ENCODE assay signal across 1 cellular context in the genomic region with DNA sequence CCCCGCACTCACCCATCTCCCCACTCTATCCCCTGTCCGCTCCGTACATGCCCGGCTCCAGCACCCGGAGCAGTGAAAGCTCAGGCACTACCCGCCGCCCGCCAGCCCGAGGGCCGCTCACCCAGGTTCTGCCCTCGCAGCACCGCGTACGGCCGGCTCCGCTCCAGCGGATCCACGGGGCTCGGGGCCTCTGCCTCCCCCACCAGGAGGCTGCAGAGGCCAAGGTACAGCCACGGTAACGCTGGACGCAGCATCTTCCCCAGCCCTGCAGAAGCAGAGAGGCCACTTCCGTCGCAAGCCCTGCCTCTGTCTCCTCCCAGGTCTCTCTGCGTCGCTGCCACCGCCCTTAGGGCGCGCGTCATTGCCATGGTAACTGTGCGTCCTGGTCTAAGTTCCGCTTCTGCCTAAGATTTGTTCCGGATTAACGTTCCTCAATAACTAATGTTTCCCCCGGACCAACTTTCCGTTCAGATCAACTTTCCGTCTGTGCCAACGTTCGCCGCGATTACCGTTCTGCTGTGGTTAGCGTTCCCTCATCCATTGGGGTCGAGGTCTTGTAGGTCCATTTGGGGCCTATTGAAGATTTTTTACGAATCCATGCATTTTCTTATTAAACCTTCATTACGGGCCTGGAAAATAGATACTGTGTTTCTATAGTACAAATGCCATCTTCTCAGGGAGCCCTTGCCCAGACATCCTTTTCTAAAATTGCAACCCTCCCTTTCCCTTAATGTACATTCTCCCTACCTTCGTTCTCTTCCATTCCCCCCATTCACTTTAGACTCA.
TF ChIP-seq lines count a peak whose summit lies in the region.

A gene with protein sequence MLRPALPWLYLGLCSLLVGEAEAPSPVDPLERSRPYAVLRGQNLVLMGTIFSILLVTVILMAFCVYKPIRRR (minus strand): TSS at position 281 of the 786 bp plus-strand sequence. CDS start 27 bp downstream, at position 254.

TF ChIP-seq in GM12878, 131 proteins besides CTCF, POLR2A, EP300 and RAD21 (continued from another document and continues in another):
- TF ChIP-seq, protein P1, sequence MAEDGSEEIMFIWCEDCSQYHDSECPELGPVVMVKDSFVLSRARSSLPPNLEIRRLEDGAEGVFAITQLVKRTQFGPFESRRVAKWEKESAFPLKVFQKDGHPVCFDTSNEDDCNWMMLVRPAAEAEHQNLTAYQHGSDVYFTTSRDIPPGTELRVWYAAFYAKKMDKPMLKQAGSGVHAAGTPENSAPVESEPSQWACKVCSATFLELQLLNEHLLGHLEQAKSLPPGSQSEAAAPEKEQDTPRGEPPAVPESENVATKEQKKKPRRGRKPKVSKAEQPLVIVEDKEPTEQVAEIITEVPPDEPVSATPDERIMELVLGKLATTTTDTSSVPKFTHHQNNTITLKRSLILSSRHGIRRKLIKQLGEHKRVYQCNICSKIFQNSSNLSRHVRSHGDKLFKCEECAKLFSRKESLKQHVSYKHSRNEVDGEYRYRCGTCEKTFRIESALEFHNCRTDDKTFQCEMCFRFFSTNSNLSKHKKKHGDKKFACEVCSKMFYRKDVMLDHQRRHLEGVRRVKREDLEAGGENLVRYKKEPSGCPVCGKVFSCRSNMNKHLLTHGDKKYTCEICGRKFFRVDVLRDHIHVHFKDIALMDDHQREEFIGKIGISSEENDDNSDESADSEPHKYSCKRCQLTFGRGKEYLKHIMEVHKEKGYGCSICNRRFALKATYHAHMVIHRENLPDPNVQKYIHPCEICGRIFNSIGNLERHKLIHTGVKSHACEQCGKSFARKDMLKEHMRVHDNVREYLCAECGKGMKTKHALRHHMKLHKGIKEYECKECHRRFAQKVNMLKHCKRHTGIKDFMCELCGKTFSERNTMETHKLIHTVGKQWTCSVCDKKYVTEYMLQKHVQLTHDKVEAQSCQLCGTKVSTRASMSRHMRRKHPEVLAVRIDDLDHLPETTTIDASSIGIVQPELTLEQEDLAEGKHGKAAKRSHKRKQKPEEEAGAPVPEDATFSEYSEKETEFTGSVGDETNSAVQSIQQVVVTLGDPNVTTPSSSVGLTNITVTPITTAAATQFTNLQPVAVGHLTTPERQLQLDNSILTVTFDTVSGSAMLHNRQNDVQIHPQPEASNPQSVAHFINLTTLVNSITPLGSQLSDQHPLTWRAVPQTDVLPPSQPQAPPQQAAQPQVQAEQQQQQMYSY (CRISPR knock-in tag; IDR thresholded peaks at IDR 0.05): no peak
- TF ChIP-seq PAX5 (IDR thresholded peaks at IDR 0.05; ENCODE audit: borderline replicate concordance, low read depth, low read length) (peak; percentile 67), NFXL1 (IDR thresholded peaks at IDR 0.05; ENCODE audit: borderline replicate concordance) (no peak), GABPA (IDR thresholded peaks at IDR 0.05; ENCODE audit: low read depth) (peak; percentile 97), CREB1 (IDR thresholded peaks at IDR 0.05; ENCODE audit: low read depth) (peak; percentile 85; the same call in 1 of the 2 replicates), STAT1 (conservative IDR thresholded peaks at IDR 0.05) (peak; percentile 95), EZH2 (IDR thresholded peaks at IDR 0.05; ENCODE audit: borderline replicate concordance, control insufficient read depth, low read depth, low read length) (no peak), IKZF1 (conservative IDR thresholded peaks at IDR 0.05) (peak; percentile 92), ZNF384 (IDR thresholded peaks at IDR 0.05; ENCODE audit: borderline replicate concordance, low read depth, low read length) (no peak), TBL1XR1 (IDR thresholded peaks at IDR 0.05; ENCODE audit: low read depth, low read length) (peak; percentile 87), MYB (IDR thresholded peaks at IDR 0.05; ENCODE audit: borderline replicate concordance, low read depth, low read length) (no peak), NR2F1 (conservative IDR thresholded peaks at IDR 0.05) (0 out of 2 replicates have a peak, but pooled peaks have one; percentile 18), ZNF622 (IDR thresholded peaks at IDR 0.05) (no peak), ZZZ3 (IDR thresholded peaks at IDR 0.05; ENCODE audit: control insufficient read depth, insufficient read length, low read depth) (no peak), RB1 (IDR thresholded peaks at IDR 0.05; ENCODE audit: borderline replicate concordance) (peak; percentile 38; the same call in 1 of the 2 replicates), SMC3 (IDR thresholded peaks at IDR 0.05; ENCODE audit: borderline replicate concordance, low read length) (no peak; the same call in 1 of the 2 replicates), CBFB (IDR thresholded peaks at IDR 0.05; ENCODE audit: low read depth) (peak; percentile 66), ZNF217 (IDR thresholded peaks at IDR 0.05) (no peak), CREM (IDR thresholded peaks at IDR 0.05; ENCODE audit: low read depth) (peak; percentile 65; the same call in 1 of the 2 replicates), WRNIP1 (IDR thresholded peaks at IDR 0.05; ENCODE audit: borderline replicate concordance, low read depth, low read length) (peak; percentile 96; the same call in 1 of the 2 replicates), BHLHE40 (IDR thresholded peaks at IDR 0.05; ENCODE audit: borderline replicate concordance in 1 of 2, low read depth in 2 of 2, low read length in 1 of 2) (peak in 1 of 2 experiments; percentile 51; a peak in 2 of 4 replicates), RCOR1 (conservative IDR thresholded peaks at IDR 0.05; ENCODE audit: low read depth, low read length) (peak; percentile 75), GATAD2B (conservative IDR thresholded peaks at IDR 0.05; ENCODE audit: low read depth) (peak; percentile 35; the same call in 1 of the 2 replicates), ZNF24 (IDR thresholded peaks at IDR 0.05) (0 out of 2 replicates have a peak, but pooled peaks have one; percentile 59), TCF7 (IDR thresholded peaks at IDR 0.05; ENCODE audit: borderline replicate concordance) (no peak)
- TF ChIP-seq, protein P2, sequence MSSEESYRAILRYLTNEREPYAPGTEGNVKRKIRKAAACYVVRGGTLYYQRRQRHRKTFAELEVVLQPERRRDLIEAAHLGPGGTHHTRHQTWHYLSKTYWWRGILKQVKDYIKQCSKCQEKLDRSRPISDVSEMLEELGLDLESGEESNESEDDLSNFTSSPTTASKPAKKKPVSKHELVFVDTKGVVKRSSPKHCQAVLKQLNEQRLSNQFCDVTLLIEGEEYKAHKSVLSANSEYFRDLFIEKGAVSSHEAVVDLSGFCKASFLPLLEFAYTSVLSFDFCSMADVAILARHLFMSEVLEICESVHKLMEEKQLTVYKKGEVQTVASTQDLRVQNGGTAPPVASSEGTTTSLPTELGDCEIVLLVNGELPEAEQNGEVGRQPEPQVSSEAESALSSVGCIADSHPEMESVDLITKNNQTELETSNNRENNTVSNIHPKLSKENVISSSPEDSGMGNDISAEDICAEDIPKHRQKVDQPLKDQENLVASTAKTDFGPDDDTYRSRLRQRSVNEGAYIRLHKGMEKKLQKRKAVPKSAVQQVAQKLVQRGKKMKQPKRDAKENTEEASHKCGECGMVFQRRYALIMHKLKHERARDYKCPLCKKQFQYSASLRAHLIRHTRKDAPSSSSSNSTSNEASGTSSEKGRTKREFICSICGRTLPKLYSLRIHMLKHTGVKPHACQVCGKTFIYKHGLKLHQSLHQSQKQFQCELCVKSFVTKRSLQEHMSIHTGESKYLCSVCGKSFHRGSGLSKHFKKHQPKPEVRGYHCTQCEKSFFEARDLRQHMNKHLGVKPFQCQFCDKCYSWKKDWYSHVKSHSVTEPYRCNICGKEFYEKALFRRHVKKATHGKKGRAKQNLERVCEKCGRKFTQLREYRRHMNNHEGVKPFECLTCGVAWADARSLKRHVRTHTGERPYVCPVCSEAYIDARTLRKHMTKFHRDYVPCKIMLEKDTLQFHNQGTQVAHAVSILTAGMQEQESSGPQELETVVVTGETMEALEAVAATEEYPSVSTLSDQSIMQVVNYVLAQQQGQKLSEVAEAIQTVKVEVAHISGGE (CRISPR knock-in tag; IDR thresholded peaks at IDR 0.05): peak; percentile 89
- TF ChIP-seq, protein P3, sequence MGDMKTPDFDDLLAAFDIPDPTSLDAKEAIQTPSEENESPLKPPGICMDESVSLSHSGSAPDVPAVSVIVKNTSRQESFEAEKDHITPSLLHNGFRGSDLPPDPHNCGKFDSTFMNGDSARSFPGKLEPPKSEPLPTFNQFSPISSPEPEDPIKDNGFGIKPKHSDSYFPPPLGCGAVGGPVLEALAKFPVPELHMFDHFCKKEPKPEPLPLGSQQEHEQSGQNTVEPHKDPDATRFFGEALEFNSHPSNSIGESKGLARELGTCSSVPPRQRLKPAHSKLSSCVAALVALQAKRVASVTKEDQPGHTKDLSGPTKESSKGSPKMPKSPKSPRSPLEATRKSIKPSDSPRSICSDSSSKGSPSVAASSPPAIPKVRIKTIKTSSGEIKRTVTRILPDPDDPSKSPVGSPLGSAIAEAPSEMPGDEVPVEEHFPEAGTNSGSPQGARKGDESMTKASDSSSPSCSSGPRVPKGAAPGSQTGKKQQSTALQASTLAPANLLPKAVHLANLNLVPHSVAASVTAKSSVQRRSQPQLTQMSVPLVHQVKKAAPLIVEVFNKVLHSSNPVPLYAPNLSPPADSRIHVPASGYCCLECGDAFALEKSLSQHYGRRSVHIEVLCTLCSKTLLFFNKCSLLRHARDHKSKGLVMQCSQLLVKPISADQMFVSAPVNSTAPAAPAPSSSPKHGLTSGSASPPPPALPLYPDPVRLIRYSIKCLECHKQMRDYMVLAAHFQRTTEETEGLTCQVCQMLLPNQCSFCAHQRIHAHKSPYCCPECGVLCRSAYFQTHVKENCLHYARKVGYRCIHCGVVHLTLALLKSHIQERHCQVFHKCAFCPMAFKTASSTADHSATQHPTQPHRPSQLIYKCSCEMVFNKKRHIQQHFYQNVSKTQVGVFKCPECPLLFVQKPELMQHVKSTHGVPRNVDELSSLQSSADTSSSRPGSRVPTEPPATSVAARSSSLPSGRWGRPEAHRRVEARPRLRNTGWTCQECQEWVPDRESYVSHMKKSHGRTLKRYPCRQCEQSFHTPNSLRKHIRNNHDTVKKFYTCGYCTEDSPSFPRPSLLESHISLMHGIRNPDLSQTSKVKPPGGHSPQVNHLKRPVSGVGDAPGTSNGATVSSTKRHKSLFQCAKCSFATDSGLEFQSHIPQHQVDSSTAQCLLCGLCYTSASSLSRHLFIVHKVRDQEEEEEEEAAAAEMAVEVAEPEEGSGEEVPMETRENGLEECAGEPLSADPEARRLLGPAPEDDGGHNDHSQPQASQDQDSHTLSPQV (IDR thresholded peaks at IDR 0.05): peak; percentile 31; the same call in 1 of the 2 replicates
- TF ChIP-seq, protein P4, sequence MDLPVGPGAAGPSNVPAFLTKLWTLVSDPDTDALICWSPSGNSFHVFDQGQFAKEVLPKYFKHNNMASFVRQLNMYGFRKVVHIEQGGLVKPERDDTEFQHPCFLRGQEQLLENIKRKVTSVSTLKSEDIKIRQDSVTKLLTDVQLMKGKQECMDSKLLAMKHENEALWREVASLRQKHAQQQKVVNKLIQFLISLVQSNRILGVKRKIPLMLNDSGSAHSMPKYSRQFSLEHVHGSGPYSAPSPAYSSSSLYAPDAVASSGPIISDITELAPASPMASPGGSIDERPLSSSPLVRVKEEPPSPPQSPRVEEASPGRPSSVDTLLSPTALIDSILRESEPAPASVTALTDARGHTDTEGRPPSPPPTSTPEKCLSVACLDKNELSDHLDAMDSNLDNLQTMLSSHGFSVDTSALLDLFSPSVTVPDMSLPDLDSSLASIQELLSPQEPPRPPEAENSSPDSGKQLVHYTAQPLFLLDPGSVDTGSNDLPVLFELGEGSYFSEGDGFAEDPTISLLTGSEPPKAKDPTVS (IDR thresholded peaks at IDR 0.05; ENCODE audit: low read depth, low read length): no peak
- TF ChIP-seq, protein P5, sequence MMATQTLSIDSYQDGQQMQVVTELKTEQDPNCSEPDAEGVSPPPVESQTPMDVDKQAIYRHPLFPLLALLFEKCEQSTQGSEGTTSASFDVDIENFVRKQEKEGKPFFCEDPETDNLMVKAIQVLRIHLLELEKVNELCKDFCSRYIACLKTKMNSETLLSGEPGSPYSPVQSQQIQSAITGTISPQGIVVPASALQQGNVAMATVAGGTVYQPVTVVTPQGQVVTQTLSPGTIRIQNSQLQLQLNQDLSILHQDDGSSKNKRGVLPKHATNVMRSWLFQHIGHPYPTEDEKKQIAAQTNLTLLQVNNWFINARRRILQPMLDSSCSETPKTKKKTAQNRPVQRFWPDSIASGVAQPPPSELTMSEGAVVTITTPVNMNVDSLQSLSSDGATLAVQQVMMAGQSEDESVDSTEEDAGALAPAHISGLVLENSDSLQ (IDR thresholded peaks at IDR 0.05): peak; percentile 48; the same call in 1 of the 2 replicates
- TF ChIP-seq, protein P6, sequence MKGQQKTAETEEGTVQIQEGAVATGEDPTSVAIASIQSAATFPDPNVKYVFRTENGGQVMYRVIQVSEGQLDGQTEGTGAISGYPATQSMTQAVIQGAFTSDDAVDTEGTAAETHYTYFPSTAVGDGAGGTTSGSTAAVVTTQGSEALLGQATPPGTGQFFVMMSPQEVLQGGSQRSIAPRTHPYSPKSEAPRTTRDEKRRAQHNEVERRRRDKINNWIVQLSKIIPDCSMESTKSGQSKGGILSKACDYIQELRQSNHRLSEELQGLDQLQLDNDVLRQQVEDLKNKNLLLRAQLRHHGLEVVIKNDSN (IDR thresholded peaks at IDR 0.05; ENCODE audit: borderline replicate concordance, extremely low read length, insufficient read depth, low read depth, low read length): no peak
- TF ChIP-seq, protein P7, sequence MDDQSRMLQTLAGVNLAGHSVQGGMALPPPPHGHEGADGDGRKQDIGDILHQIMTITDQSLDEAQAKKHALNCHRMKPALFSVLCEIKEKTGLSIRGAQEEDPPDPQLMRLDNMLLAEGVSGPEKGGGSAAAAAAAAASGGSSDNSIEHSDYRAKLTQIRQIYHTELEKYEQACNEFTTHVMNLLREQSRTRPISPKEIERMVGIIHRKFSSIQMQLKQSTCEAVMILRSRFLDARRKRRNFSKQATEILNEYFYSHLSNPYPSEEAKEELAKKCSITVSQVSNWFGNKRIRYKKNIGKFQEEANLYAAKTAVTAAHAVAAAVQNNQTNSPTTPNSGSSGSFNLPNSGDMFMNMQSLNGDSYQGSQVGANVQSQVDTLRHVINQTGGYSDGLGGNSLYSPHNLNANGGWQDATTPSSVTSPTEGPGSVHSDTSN (IDR thresholded peaks at IDR 0.05; ENCODE audit: insufficient replicate concordance, low read depth, low read length): no peak
- TF ChIP-seq, protein P8, sequence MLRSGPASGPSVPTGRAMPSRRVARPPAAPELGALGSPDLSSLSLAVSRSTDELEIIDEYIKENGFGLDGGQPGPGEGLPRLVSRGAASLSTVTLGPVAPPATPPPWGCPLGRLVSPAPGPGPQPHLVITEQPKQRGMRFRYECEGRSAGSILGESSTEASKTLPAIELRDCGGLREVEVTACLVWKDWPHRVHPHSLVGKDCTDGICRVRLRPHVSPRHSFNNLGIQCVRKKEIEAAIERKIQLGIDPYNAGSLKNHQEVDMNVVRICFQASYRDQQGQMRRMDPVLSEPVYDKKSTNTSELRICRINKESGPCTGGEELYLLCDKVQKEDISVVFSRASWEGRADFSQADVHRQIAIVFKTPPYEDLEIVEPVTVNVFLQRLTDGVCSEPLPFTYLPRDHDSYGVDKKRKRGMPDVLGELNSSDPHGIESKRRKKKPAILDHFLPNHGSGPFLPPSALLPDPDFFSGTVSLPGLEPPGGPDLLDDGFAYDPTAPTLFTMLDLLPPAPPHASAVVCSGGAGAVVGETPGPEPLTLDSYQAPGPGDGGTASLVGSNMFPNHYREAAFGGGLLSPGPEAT (IDR thresholded peaks at IDR 0.05; ENCODE audit: low read depth): peak; percentile 79
